19 cellular contexts compared by ENCODE assay signal in the genomic region with DNA sequence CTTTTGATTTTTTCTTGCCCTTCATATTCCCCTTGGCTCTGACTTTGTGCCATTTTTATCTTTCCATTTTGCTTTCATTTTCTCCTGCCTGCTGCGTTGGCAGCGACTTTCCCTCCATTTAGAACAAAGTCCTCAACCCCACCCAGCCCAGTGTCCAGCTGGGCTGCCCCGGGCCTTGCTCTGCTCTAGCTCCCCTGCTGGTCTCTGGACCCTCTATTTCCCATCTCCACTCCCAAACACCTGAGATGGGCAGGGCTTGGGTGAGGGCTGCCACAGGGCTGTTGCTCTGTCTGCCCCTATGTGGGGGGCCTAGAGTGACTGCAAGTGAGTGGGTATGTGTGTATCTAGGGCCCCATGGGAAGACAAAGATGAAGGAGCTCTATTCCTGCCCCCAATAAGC. TPM values are rescaled to one million over a fixed set of nuclear protein-coding genes. Genes with fewer than 3 reads are reported as not detected.
"Had no signal": no experiment of that assay in that cellular context is flagged by ENCODE, and none has a peak within 500 bp of the region (broad histone marks: within the 10 kb centered on the region; RNA-seq: fewer than 3 reads in every experiment).

No MANE protein-coding gene starts in this region.

- H3K9me3 ChIP-seq: esophagus squamous epithelium, left ventricle myocardium inferior, tibial nerve had no signal

- H3K36me3 Mint-ChIP-seq: brain; naive B cell; stimulated activated memory B cell treated with anti-CD40 and anti-IgM and Interleukin-4, amounts not matched to agents 10 μg/mL and 1 μg/mL and 100 μg/mL, for 72 hours had no signal

- DNase-seq: activated CD4-positive, alpha-beta T cell treated with anti-CD3 and anti-CD28 coated beads for 1 hour; activated CD4-positive, alpha-beta T cell treated with anti-CD3 and anti-CD28 coated beads, Interleukin-2, amount 50 U/mL, for 48 hours; activated CD8-positive, alpha-beta memory T cell treated with anti-CD3 and anti-CD28 coated beads, Interleukin-2, amount 50 U/mL, for 4 hours; activated naive CD4-positive, alpha-beta T cell treated with anti-CD3 and anti-CD28 coated beads for 36 hours; cerebellar nuclear complex; dorsolateral prefrontal cortex; esophagus squamous epithelium; foreskin fibroblast; left ventricle myocardium inferior; naive B cell; T-helper 9 cell had no signal

- H3K4me3 Mint-ChIP-seq: activated naive CD4-positive, alpha-beta T cell treated with anti-CD3 and anti-CD28 coated beads for 36 hours; activated T-helper 1 cell treated with anti-CD3 and anti-CD28 coated beads, Interleukin-12 subunit alpha, Interleukin-12 subunit beta, Interleukin-2, Interleukin-4 antibody, amounts not matched to agents 30 ng/mL and 10 ng/mL and 1 ng/mL, durations not matched to agents 14 hours and 24 hours and 36 hours; naive B cell; stimulated activated memory B cell treated with anti-CD40 and anti-IgM and Interleukin-4, amounts not matched to agents 10 μg/mL and 1 μg/mL and 100 μg/mL, for 72 hours had no signal

- H3K36me3 ChIP-seq: esophagus squamous epithelium, left ventricle myocardium inferior, tibial nerve had no signal

- H3K9me3 Mint-ChIP-seq: activated naive CD4-positive, alpha-beta T cell treated with anti-CD3 and anti-CD28 coated beads for 36 hours; activated T-helper 1 cell treated with anti-CD3 and anti-CD28 coated beads, Interleukin-12 subunit alpha, Interleukin-12 subunit beta, Interleukin-2, Interleukin-4 antibody, amounts not matched to agents 30 ng/mL and 10 ng/mL and 1 ng/mL, durations not matched to agents 14 hours and 24 hours and 36 hours; brain; naive B cell; stimulated activated memory B cell treated with anti-CD40 and anti-IgM and Interleukin-4, amounts not matched to agents 10 μg/mL and 1 μg/mL and 100 μg/mL, for 72 hours had no signal

- H3K4me3 ChIP-seq: dorsolateral prefrontal cortex, esophagus squamous epithelium, left ventricle myocardium inferior, skin epidermis, tibial nerve had no signal

- H3K27ac Mint-ChIP-seq: activated naive CD4-positive, alpha-beta T cell treated with anti-CD3 and anti-CD28 coated beads for 36 hours; activated T-helper 1 cell treated with anti-CD3 and anti-CD28 coated beads, Interleukin-12 subunit alpha, Interleukin-12 subunit beta, Interleukin-2, Interleukin-4 antibody, amounts not matched to agents 30 ng/mL and 10 ng/mL and 1 ng/mL, durations not matched to agents 14 hours and 24 hours and 36 hours; stimulated activated memory B cell treated with anti-CD40 and anti-IgM and Interleukin-4, amounts not matched to agents 10 μg/mL and 1 μg/mL and 100 μg/mL, for 72 hours had no signal

- H3K27me3 ChIP-seq: dorsolateral prefrontal cortex, esophagus squamous epithelium, tibial nerve had no signal

- ATAC-seq: stimulated activated memory B cell treated with anti-CD40 and anti-IgM and Interleukin-4, amounts not matched to agents 10 μg/mL and 1 μg/mL and 100 μg/mL, for 72 hours had no signal

RNA-seq across cellular contexts. Expression of gene DCST1, which starts 10.2 kb away (rescaled TPM):
- total RNA-seq: activated naive CD4-positive, alpha-beta T cell treated with anti-CD3 and anti-CD28 coated beads for 36 hours; activated T-helper 1 cell treated with anti-CD3 and anti-CD28 coated beads, Interleukin-12 subunit alpha, Interleukin-12 subunit beta, Interleukin-2, Interleukin-4 antibody, amounts not matched to agents 30 ng/mL and 10 ng/mL and 1 ng/mL, durations not matched to agents 14 hours and 24 hours and 36 hours; left ventricle myocardium inferior; mesenteric fat pad; SK-MEL-5; subcutaneous adipose tissue had no signal

RNA-seq across cellular contexts. Expression of gene DCST2, which starts 10.2 kb away (rescaled TPM):
- total RNA-seq: left ventricle myocardium inferior had no signal
